9 cellular contexts compared by ENCODE assay signal in the genomic region with DNA sequence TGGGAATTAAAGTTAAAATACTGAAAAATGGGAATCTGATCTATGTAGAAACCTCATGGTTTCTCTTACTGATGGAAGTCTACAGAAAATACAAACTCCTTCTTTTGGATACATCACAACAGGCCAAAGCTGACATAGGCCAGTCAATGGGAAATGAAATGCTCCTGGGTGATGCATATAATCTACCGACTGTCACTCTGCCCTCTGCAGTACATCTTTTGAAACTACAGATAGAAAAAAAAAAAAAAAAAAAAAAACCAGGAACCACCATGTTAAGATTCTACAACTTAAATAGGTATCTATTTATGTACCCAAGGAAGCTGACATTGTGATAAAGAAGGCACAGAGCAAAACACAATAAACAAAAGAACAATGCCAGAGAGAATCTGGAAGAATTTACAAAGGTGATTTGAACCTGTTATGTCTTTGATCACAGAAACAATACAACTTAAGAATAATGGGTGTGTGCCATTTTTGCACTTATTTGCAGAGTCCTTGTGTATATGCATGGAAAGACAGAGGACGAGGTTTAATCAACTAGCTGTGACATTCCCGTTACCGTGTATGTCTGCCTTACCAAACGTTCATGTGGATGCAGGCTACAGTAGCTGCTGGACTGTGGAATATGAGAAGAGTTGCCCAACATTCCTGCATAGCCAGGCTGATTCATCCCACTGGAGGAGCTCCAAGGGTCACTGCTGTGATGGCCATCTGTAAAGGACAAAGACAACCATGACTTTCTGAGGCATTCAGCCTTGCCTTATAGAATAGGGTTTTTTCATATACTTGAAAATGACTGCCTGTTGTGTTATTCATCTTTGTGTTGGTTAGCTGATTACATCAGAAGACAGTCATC.
DNase-seq lines count a peak whose midpoint lies in the region; FAIRE-seq and TF ChIP-seq lines count a peak whose summit lies in the region.
"Had no signal": no experiment of that assay in that cellular context is flagged by ENCODE, and none has a peak within 500 bp of the region (broad histone marks: within the 10 kb centered on the region; RNA-seq: fewer than 3 reads in every experiment).

No MANE protein-coding gene starts in this region.

- peaks cover 0 to 5% of the 10 kb centered on the region in 2 experiments; a peak in 1 of 4 replicates for H3K79me2 ChIP-seq in H1 (ENCODE audit: control insufficient read depth in 1 of 2, insufficient read depth in 2 of 2, low read length in 2 of 2)
- no peaks in the 10 kb centered on the region for H3K79me2 ChIP-seq in trophoblast cell (ENCODE audit: control insufficient read depth, insufficient read depth, low read length, poor library complexity)

- H3K4me3 ChIP-seq in GM12864 (ENCODE audit: low read depth, low read length) (no peak overlapping the region), H1 (ENCODE audit: extremely low read depth in 1 of 4, insufficient read depth in 2 of 4, low read depth in 3 of 4, low read length in 4 of 4) (no peak overlapping the region), trophoblast cell (ENCODE audit: low read depth, low read length) (no peak overlapping the region)
- H3K4me3 ChIP-seq: uterus had no signal

- H2BK5ac ChIP-seq in H1 (ENCODE audit: low read depth, low read length) (no peak overlapping the region), trophoblast cell (ENCODE audit: low read depth, low read length, poor library complexity) (no peak overlapping the region)

- TF ChIP-seq RAD21 in H1 (IDR thresholded peaks at IDR 0.05 in 1 of 2, conservative IDR thresholded peaks at IDR 0.05 in 1 of 2; ENCODE audit: low read depth in 2 of 2, low read length in 2 of 2): peak; percentile 18 to 28; a peak in 2 of 4 replicates

- H3K56ac ChIP-seq in H1 (replicated peaks; ENCODE audit: insufficient read length, low read depth, low read length): no peak overlapping the region

- FAIRE-seq in H1 (lab: Jason Lieb, UNC): no peak

- H4K12ac ChIP-seq in trophoblast cell (ENCODE audit: low read depth, low read length): no peak overlapping the region

- H4K5ac ChIP-seq in H1 (ENCODE audit: insufficient read length, low read depth, low read length): no peak overlapping the region

- no peak for TF ChIP-seq POLR2A in H1 (IDR thresholded peaks at IDR 0.05; ENCODE audit: control extremely low read depth in 1 of 2, low read depth in 2 of 2, low read length in 2 of 2)

- H4K91ac ChIP-seq in H1 (replicated peaks; ENCODE audit: insufficient read length, low read length) (no peak overlapping the region), trophoblast cell (ENCODE audit: low read depth, low read length) (no peak overlapping the region)

- no peaks in the 10 kb centered on the region for H3K4me1 ChIP-seq in H1 (replicated peaks in 1 of 4; ENCODE audit: control insufficient read depth in 3 of 4, insufficient read depth in 4 of 4, low read length in 3 of 4)
- no peaks in the 10 kb centered on the region for H3K4me1 ChIP-seq in trophoblast cell (ENCODE audit: control insufficient read depth in 1 of 2, insufficient read depth in 2 of 2, low read length in 2 of 2)
- H3K4me1 ChIP-seq: uterus had no signal

- 85% methylated on average over 5 of the region's 5 CpGs; no CpG with 5 or more reads in 1 of the 2 experiments for WGBS in H1 (ENCODE audit: extremely low coverage in 1 of 2, insufficient coverage in 1 of 2, insufficient read length in 1 of 2, insufficient replicate concordance in 2 of 2, low coverage in 1 of 2, low lambda C conversion rate in 2 of 2, missing lambda C conversion rate in 1 of 2), 2 experiments
- no CpG with 5 or more reads among the region's 5 CpGs for WGBS in trophoblast cell (ENCODE audit: extremely low coverage, insufficient coverage, insufficient read length)

- H3K27me3 ChIP-seq in H1 (replicated peaks in 1 of 4; ENCODE audit: control insufficient read depth in 3 of 4, extremely low read depth in 1 of 4, insufficient read depth in 3 of 4, low read length in 3 of 4) (no peaks in the 10 kb centered on the region), trophoblast cell (ENCODE audit: insufficient read depth, low read length) (no peaks in the 10 kb centered on the region)
- H3K27me3 ChIP-seq: uterus had no signal

- H2BK12ac ChIP-seq in H1 (ENCODE audit: low read depth, low read length): no peak overlapping the region
- no peak overlapping the region for H2BK12ac ChIP-seq in trophoblast cell (ENCODE audit: low read length)

- no peak overlapping the region for H3K27ac ChIP-seq in H1 (ENCODE audit: low read depth, low read length)
- H3K27ac ChIP-seq in trophoblast cell (ENCODE audit: low read depth, low read length): no peak overlapping the region
- H3K27ac ChIP-seq: uterus had no signal

- no peaks in the 10 kb centered on the region for H3K23me2 ChIP-seq in H1 (ENCODE audit: low read depth, low read length)

- H3K9ac ChIP-seq in H1 (replicated peaks in 1 of 4; ENCODE audit: extremely low read depth in 1 of 4, low read depth in 3 of 4, low read length in 3 of 4) (no peak overlapping the region), trophoblast cell (ENCODE audit: low read length) (no peak overlapping the region)

- no peaks in the 10 kb centered on the region for H3K9me3 ChIP-seq in H1 (ENCODE audit: insufficient read depth in 2 of 2, low read depth in 1 of 2, low read length in 1 of 2)
- H3K9me3 ChIP-seq in trophoblast cell (ENCODE audit: insufficient read depth, low read depth, low read length): no peaks in the 10 kb centered on the region
- H3K9me3 ChIP-seq: uterus had no signal

- H3K23ac ChIP-seq in H1 (ENCODE audit: insufficient read length) (no peak overlapping the region), trophoblast cell (ENCODE audit: low read length) (no peak overlapping the region)

- H3K4me2 ChIP-seq in H1 (ENCODE audit: insufficient read depth in 1 of 2, low read depth in 2 of 2, low read length in 2 of 2) (no peak overlapping the region), trophoblast cell (ENCODE audit: low read length) (no peak overlapping the region)

- no peak overlapping the region for H2AFZ ChIP-seq in H1 (ENCODE audit: low read length)
- H2AFZ ChIP-seq in trophoblast cell (ENCODE audit: insufficient read depth, low read length, poor library complexity): no peak overlapping the region

- H3K14ac ChIP-seq in H1 (ENCODE audit: insufficient read length) (no peak overlapping the region), trophoblast cell (ENCODE audit: low read length) (no peak overlapping the region)

- H3K18ac ChIP-seq in H1 (ENCODE audit: extremely low read depth, low read length) (no peak overlapping the region), trophoblast cell (ENCODE audit: low read length) (no peak overlapping the region)

- DNase-seq in GM12864 (ENCODE audit: low read depth) (no peak), MV-4-11 (lab: John Stamatoyannopoulos, UW) (peak; percentile 49), H1 (ENCODE audit: low read depth in 1 of 2, low spot score in 2 of 2) (no peak), trophoblast cell (peak; percentile 27 to 50), NCI-H1436 (lab: John Stamatoyannopoulos, UW) (no peak), GM20000 (ENCODE audit: low spot score) (no peak), DMS153 (lab: John Stamatoyannopoulos, UW) (no peak), activated gamma-delta T cell treated with Interleukin-2 at 50 U/mL for 16 hours (no peak)

- no peak overlapping the region for H2AK5ac ChIP-seq in H1 (ENCODE audit: low read depth, low read length)
- no peak overlapping the region for H2AK5ac ChIP-seq in trophoblast cell (ENCODE audit: low read length)

- TF ChIP-seq EP300 in H1 (IDR thresholded peaks at IDR 0.05; ENCODE audit: borderline replicate concordance in 1 of 2, low read depth in 2 of 2, low read length in 2 of 2): no peak

- H3K4ac ChIP-seq in H1 (replicated peaks; ENCODE audit: insufficient read length, low read depth, low read length) (no peak overlapping the region), trophoblast cell (ENCODE audit: low read depth, low read length) (no peak overlapping the region)

- TF ChIP-seq CTCF in GM12864 (IDR thresholded peaks at IDR 0.05; ENCODE audit: low read depth, low read length, missing control alignments) (peak; percentile 31), H1 (IDR thresholded peaks at IDR 0.05; ENCODE audit: control extremely low read depth in 1 of 3, insufficient read depth in 1 of 3, low read depth in 1 of 3, low read length in 3 of 3) (peak in 1 of 3 experiments; percentile 38; a peak in 1 of 4 replicates), GM20000 (IDR thresholded peaks at IDR 0.05; ENCODE audit: extremely low read depth, missing control alignments) (no peak)

- H4K8ac ChIP-seq in H1 (ENCODE audit: extremely low read depth, insufficient read depth, low read length): no peak overlapping the region
- no peak overlapping the region for H4K8ac ChIP-seq in trophoblast cell (ENCODE audit: low read depth, low read length)

- no peaks in the 10 kb centered on the region for H4K20me1 ChIP-seq in H1 (replicated peaks in 1 of 2; ENCODE audit: control insufficient read depth in 1 of 2, insufficient read depth in 2 of 2, low read length in 2 of 2)

- no peak overlapping the region for H2BK15ac ChIP-seq in H1 (ENCODE audit: low read length)

- CTCF ChIA-PET in H1 (lab: Charles Lee; ENCODE audit: partially characterized antibody): interaction anchor here (0.6 to 5.2 kb wide), 22 partner anchors 9 to 1363 kb away, joined by 3 to 30 read pairs (median 4); a partner anchor contains a TSS

- H3K79me1 ChIP-seq in H1 (ENCODE audit: low read depth, low read length) (no peaks in the 10 kb centered on the region; the same call in 1 of the 2 replicates), trophoblast cell (ENCODE audit: low read length) (no peaks in the 10 kb centered on the region)

- POLR2A ChIA-PET in H1 (lab: Charles Lee; ENCODE audit: partially characterized antibody): no interaction called here

- no peak overlapping the region for H2BK120ac ChIP-seq in H1 (replicated peaks; ENCODE audit: low read depth, low read length)
- no peak overlapping the region for H2BK120ac ChIP-seq in trophoblast cell (ENCODE audit: insufficient read depth, low read length, poor library complexity)

- no peak overlapping the region for H2BK20ac ChIP-seq in H1 (ENCODE audit: low read length)

- H3K36me3 ChIP-seq in H1 (ENCODE audit: control insufficient read depth in 2 of 4, insufficient read depth in 4 of 4, low read length in 3 of 4): peaks cover 5 to 18% (median 13%) of the 10 kb centered on the region in 4 experiments
- peaks cover 2 to 12% of the 10 kb centered on the region in 2 experiments for H3K36me3 ChIP-seq in trophoblast cell (ENCODE audit: control insufficient read depth in 1 of 2, insufficient read depth in 2 of 2, low read length in 2 of 2)
- H3K36me3 ChIP-seq: uterus had no signal

TF ChIP-seq in H1, 55 proteins besides CTCF, POLR2A, EP300 and RAD21:
- TF ChIP-seq, protein P1, sequence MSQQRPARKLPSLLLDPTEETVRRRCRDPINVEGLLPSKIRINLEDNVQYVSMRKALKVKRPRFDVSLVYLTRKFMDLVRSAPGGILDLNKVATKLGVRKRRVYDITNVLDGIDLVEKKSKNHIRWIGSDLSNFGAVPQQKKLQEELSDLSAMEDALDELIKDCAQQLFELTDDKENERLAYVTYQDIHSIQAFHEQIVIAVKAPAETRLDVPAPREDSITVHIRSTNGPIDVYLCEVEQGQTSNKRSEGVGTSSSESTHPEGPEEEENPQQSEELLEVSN (IDR thresholded peaks at IDR 0.05): no peak
- 0 out of 2 replicates have a peak, but pooled peaks have one; percentile 15 for TF ChIP-seq TEAD4 (IDR thresholded peaks at IDR 0.05; ENCODE audit: low read depth, low read length)

Comparison
In these comparisons a context has a peak if more than half of its experiments do, and no peak if none do; other contexts are left out.
1. DNase-seq: peak in MV-4-11 (single experiment) and trophoblast cell (2 of 2); none in GM12864 (single experiment), H1 (0 of 2), NCI-H1436 (single experiment), GM20000 (single experiment), DMS153 (single experiment) and activated gamma-delta T cell treated with Interleukin-2 at 50 U/mL for 16 hours (single experiment).